Comparison of ENCODE assay signal across 13 cellular contexts in genomic region chr3:184688251-184688851, GRCh38. TPM values are rescaled to one million over a fixed set of nuclear protein-coding genes. Genes with fewer than 3 reads are reported as not detected.
A peak's percentile ranks its signal among the peaks of the same experiment; 100 is the strongest.
DNase-seq lines count a peak whose midpoint lies in the region; ATAC-seq, FAIRE-seq and TF ChIP-seq lines count a peak whose summit lies in the region.
"Had no signal": no experiment of that assay in that cellular context is flagged by ENCODE, and none has a peak within 500 bp of the region (broad histone marks: within the 10 kb centered on the region; RNA-seq: fewer than 3 reads in every experiment).

No MANE protein-coding gene starts in this region.

- DNase-seq in cardiac fibroblast (ENCODE audit: low read depth in 2 of 2), result peak; percentile 65 to 79
- DNase-seq in memory B cell (ENCODE audit: low spot score in 2 of 2), result no peak
- DNase-seq in urothelium cell line (ENCODE audit: low spot score), result peak; percentile 64
- DNase-seq in T-helper 1 cell, result no peak
- DNase-seq in NCI-H526 (lab: John Stamatoyannopoulos, UW), result no peak
- DNase-seq in stimulated activated naive CD8-positive, alpha-beta T cell treated with anti-CD3 and anti-CD28 coated beads, Interleukin-15, Interleukin-2, amounts not matched to agents 100 U/mL and 50 U/mL, for 24 hours, result no peak
- DNase-seq: NCI-H1417 treated with DMSO at 0.1 percent for 48 hours, T1000 had no signal

- H3K9me3 Mint-ChIP-seq in IgD-negative memory B cell, result no peaks in the 10 kb centered on the region
- H3K9me3 Mint-ChIP-seq in memory B cell, result no peaks in the 10 kb centered on the region
- H3K9me3 Mint-ChIP-seq: activated naive CD4-positive, alpha-beta T cell treated with anti-CD3 and anti-CD28 coated beads, Interleukin-2, amount 50 U/mL, for 72 hours had no signal

- no peak for TF ChIP-seq CTCF in cardiac fibroblast (IDR thresholded peaks at IDR 0.05; ENCODE audit: low read depth, low read length)

- H3K4me3 Mint-ChIP-seq in IgD-negative memory B cell, result peak overlapping the region in 1 of 4 donors; percentile 69
- no peak overlapping the region for H3K4me3 Mint-ChIP-seq in memory B cell

- H3K27me3 Mint-ChIP-seq in IgD-negative memory B cell (peaks cover 2% of the 10 kb centered on the region), memory B cell (no peaks in the 10 kb centered on the region)

- H3K27ac Mint-ChIP-seq in IgD-negative memory B cell, result peak overlapping the region in 2 of 3 donors; percentile 30 to 47
- H3K27ac Mint-ChIP-seq in memory B cell, result peak overlapping the region; percentile 33
- H3K27ac Mint-ChIP-seq: activated naive CD4-positive, alpha-beta T cell treated with anti-CD3 and anti-CD28 coated beads, Interleukin-2, amount 50 U/mL, for 72 hours had no signal

- H3K4me1 Mint-ChIP-seq in IgD-negative memory B cell (peaks cover 16 to 37% (median 23%) of the 10 kb centered on the region in 3 donors), memory B cell (peaks cover 18% of the 10 kb centered on the region)

- no peak for FAIRE-seq in urothelium cell line (lab: Jason Lieb, UNC)
- FAIRE-seq: GM18507, islet of Langerhans had no signal

- no peak overlapping the region for H3K4me3 ChIP-seq in cardiac fibroblast (replicated peaks in 1 of 2; ENCODE audit: low read depth in 2 of 2, low read length in 2 of 2)

- ATAC-seq in memory B cell (ENCODE audit: low read depth) (no peak), HG02610 (IDR thresholded peaks at IDR 0.05; ENCODE audit: unreplicated experiment) (no peak)
- no peak for ATAC-seq in stimulated activated naive CD8-positive, alpha-beta T cell treated with anti-CD3 and anti-CD28 coated beads, Interleukin-15, Interleukin-2, amounts not matched to agents 100 U/mL and 50 U/mL, for 24 hours
- ATAC-seq: activated naive CD4-positive, alpha-beta T cell treated with anti-CD3 and anti-CD28 coated beads, Interleukin-2, amount 50 U/mL, for 72 hours had no signal

- no peaks in the 10 kb centered on the region for H3K36me3 Mint-ChIP-seq in IgD-negative memory B cell
- H3K36me3 Mint-ChIP-seq in memory B cell, result no peaks in the 10 kb centered on the region
- H3K36me3 Mint-ChIP-seq: activated naive CD4-positive, alpha-beta T cell treated with anti-CD3 and anti-CD28 coated beads, Interleukin-2, amount 50 U/mL, for 72 hours had no signal

RNA-seq across cellular contexts. Expression of gene MAGEF1, which starts 23.5 kb away (rescaled TPM):
- polyA plus RNA-seq in IgD-negative memory B cell, result 20.0 TPM

Comparison
In these comparisons a context has a peak if more than half of its experiments do, and no peak if none do; other contexts are left out.
1. DNase-seq: peak in cardiac fibroblast (2 of 2) and urothelium cell line (single experiment); none in memory B cell (0 of 2), T-helper 1 cell (0 of 5), NCI-H526 (0 of 2) and stimulated activated naive CD8-positive, alpha-beta T cell treated with anti-CD3 and anti-CD28 coated beads, Interleukin-15, Interleukin-2, amounts not matched to agents 100 U/mL and 50 U/mL, for 24 hours (single experiment).